Comparison of ENCODE assay signal across 8 cellular contexts in the genomic region with DNA sequence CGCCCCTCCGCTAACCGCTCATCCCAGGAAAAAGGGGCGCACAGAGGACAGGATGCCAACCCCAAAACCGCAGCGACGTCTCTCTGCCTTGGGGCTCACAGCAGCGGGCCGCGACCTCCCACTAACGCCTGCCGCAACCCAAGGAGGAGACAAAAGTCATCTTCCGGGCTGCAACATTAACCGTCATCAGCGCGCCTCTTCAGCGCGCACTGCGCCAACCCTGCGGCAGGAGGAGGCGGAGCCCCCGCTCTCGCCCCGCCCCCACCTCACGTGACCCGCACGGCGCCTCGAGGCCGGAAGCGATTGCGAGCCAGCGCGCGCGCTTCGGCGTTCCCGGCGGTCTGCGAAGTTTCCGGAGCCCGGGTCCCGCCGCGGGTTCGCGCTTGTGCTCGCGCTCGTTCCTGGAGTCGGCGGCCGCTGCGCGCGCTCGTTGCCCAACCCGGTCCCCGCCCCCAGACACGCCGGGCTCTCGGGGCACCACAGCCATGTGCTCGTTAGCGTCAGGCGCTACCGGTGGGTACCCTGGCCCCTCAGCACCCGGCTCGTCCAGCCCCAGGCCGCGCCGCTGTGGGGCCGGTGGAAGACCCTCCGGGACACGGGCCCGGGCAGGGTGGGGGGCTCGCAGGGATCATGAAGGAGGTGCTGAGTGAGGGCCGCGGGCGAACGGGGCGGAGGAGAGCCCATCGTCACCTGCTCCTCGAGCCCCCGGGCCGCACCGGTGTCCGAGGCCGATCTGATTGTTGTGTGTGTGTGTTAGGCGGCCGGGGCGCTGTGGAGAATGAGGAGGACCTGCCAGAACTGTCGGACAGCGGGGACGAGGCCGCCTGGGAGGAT. TPM values are rescaled to one million over a fixed set of nuclear protein-coding genes. Genes with fewer than 3 reads are reported as not detected.
DNase-seq lines count a peak whose midpoint lies in the region; ATAC-seq and TF ChIP-seq lines count a peak whose summit lies in the region.

A gene (plus strand): TSS at position 455 of the 834 bp plus-strand sequence. CDS start 31 bp downstream, at position 486.

- TF ChIP-seq POLR2A in erythroblast (IDR thresholded peaks at IDR 0.05; ENCODE audit: low read length) = peak; percentile 94

- peaks cover 30% of the 10 kb centered on the region; the same call in 1 of the 2 replicates for H3K79me2 ChIP-seq in KMS-11 (ENCODE audit: insufficient read depth, low read depth)

- H3K27ac Mint-ChIP-seq in activated T-cell treated with anti-CD3 and anti-CD28 coated beads, Interleukin-2, amount 50 U/mL, for 24 hours = peak within 1 kb of the TSS; percentile 100

- peak; percentile 91 for DNase-seq in DMS79 treated with DMSO at 0.1 percent for 48 hours (lab: John Stamatoyannopoulos, UW)
- DNase-seq in activated T-cell treated with anti-CD3 and anti-CD28 coated beads, Interleukin-2, amount 50 U/mL, for 24 hours = peak; percentile 98
- peak; percentile 98 to 99 for DNase-seq in erythroblast (lab: John Stamatoyannopoulos, UW)
- DNase-seq in stimulated activated CD8-positive, alpha-beta memory T cell treated with anti-CD3 and anti-CD28 coated beads, Interleukin-4, amount 100 ng/mL, for 48 hours = peak; percentile 97

- no peaks in the 10 kb centered on the region for H3K9me3 ChIP-seq in mucosa of stomach (ENCODE audit: control insufficient read depth, low read length)

- peak within 1 kb of the TSS; percentile 98 for H3K9ac ChIP-seq in KMS-11
- peak within 1 kb of the TSS; percentile 85 for H3K9ac ChIP-seq in mucosa of stomach (ENCODE audit: low read length)

- ATAC-seq in GM21786 (IDR thresholded peaks at IDR 0.05; ENCODE audit: unreplicated experiment) = peak; percentile 75

- peaks cover 35% of the 10 kb centered on the region for H3K4me1 Mint-ChIP-seq in activated T-cell treated with anti-CD3 and anti-CD28 coated beads, Interleukin-2, amount 50 U/mL, for 24 hours (ENCODE audit: low read depth)

- H3K27me3 ChIP-seq in KMS-11 (ENCODE audit: insufficient read depth, low read depth) (no peaks in the 10 kb centered on the region), mucosa of stomach (ENCODE audit: control insufficient read depth, insufficient read depth, low read length) (no peaks in the 10 kb centered on the region)

- H3K4me3 Mint-ChIP-seq in activated T-cell treated with anti-CD3 and anti-CD28 coated beads, Interleukin-2, amount 50 U/mL, for 24 hours = peak within 1 kb of the TSS; percentile 97

- H3K4me2 ChIP-seq in KMS-11 = peak within 1 kb of the TSS; percentile 93

- H2AFZ ChIP-seq in KMS-11 (ENCODE audit: low read depth) = peak within 1 kb of the TSS; percentile 64

- peak within 1 kb of the TSS; percentile 93 for H3K27ac ChIP-seq in KMS-11

- no peaks in the 10 kb centered on the region for H3K9me3 Mint-ChIP-seq in activated T-cell treated with anti-CD3 and anti-CD28 coated beads, Interleukin-2, amount 50 U/mL, for 24 hours

- peak; percentile 93 for TF ChIP-seq CTCF in KMS-11 (conservative IDR thresholded peaks at IDR 0.05; ENCODE audit: low read depth, low read length)

- H3K4me1 ChIP-seq in KMS-11 (ENCODE audit: low read depth, poor library complexity, severe bottlenecking) (peaks cover 13% of the 10 kb centered on the region), mucosa of stomach (ENCODE audit: control insufficient read depth, insufficient read depth, low read length) (peaks cover 7% of the 10 kb centered on the region)

- no peaks in the 10 kb centered on the region for H3K27me3 Mint-ChIP-seq in activated T-cell treated with anti-CD3 and anti-CD28 coated beads, Interleukin-2, amount 50 U/mL, for 24 hours

- H3K4me3 ChIP-seq in KMS-11 (IDR thresholded peaks at IDR 0.05; ENCODE audit: insufficient read depth, low read depth, low read length) (no peak within 1 kb of the TSS), mucosa of stomach (ENCODE audit: low read length) (peak within 1 kb of the TSS; percentile 77)

- H3K36me3 ChIP-seq in KMS-11 (ENCODE audit: insufficient read depth) (no peaks in the 10 kb centered on the region), mucosa of stomach (ENCODE audit: control insufficient read depth, insufficient read depth, low read length) (no peaks in the 10 kb centered on the region)

- H3K36me3 Mint-ChIP-seq in activated T-cell treated with anti-CD3 and anti-CD28 coated beads, Interleukin-2, amount 50 U/mL, for 24 hours (ENCODE audit: low read depth) = peaks cover 83% of the 10 kb centered on the region

- H4K20me1 ChIP-seq in KMS-11 (ENCODE audit: insufficient read depth) = no peaks in the 10 kb centered on the region

TF ChIP-seq in PFSK-1, 5 proteins besides CTCF, POLR2A, EP300 and RAD21:
- TF ChIP-seq SIN3A (IDR thresholded peaks at IDR 0.05; ENCODE audit: borderline replicate concordance, insufficient read depth, low read length) (no peak; the same call in 1 of the 2 replicates), FOXP2 (optimal IDR thresholded peaks at IDR 0.05; ENCODE audit: borderline replicate concordance, extremely low read depth, extremely low read length, insufficient read depth) (peak; percentile 93), POLR2AphosphoS5 (IDR thresholded peaks at IDR 0.05; ENCODE audit: low read depth, low read length) (peak; percentile 81), TAF1 (IDR thresholded peaks at IDR 0.05; ENCODE audit: borderline replicate concordance, insufficient read depth, low read length) (peak; percentile 46; the same call in 1 of the 2 replicates)
- TF ChIP-seq, protein P1, sequence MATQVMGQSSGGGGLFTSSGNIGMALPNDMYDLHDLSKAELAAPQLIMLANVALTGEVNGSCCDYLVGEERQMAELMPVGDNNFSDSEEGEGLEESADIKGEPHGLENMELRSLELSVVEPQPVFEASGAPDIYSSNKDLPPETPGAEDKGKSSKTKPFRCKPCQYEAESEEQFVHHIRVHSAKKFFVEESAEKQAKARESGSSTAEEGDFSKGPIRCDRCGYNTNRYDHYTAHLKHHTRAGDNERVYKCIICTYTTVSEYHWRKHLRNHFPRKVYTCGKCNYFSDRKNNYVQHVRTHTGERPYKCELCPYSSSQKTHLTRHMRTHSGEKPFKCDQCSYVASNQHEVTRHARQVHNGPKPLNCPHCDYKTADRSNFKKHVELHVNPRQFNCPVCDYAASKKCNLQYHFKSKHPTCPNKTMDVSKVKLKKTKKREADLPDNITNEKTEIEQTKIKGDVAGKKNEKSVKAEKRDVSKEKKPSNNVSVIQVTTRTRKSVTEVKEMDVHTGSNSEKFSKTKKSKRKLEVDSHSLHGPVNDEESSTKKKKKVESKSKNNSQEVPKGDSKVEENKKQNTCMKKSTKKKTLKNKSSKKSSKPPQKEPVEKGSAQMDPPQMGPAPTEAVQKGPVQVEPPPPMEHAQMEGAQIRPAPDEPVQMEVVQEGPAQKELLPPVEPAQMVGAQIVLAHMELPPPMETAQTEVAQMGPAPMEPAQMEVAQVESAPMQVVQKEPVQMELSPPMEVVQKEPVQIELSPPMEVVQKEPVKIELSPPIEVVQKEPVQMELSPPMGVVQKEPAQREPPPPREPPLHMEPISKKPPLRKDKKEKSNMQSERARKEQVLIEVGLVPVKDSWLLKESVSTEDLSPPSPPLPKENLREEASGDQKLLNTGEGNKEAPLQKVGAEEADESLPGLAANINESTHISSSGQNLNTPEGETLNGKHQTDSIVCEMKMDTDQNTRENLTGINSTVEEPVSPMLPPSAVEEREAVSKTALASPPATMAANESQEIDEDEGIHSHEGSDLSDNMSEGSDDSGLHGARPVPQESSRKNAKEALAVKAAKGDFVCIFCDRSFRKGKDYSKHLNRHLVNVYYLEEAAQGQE (IDR thresholded peaks at IDR 0.05; ENCODE audit: insufficient read depth in 1 of 2, low read depth in 2 of 2, low read length in 2 of 2) = 0 out of 4 replicates have a peak, but pooled peaks of 1 of the 2 experiments have one; percentile 14

RNA-seq across cellular contexts. Expression of the gene that starts here (rescaled TPM):
- 42.2 TPM for polyA plus RNA-seq in PFSK-1 (2012; ENCODE audit: insufficient read length, low read depth)
